In genomic region chr4:2579910-2580309, GRCh38 we compare ENCODE assay signal across 28 cellular contexts.
"Had no signal": no experiment of that assay in that cellular context is flagged by ENCODE, and none has a peak within 500 bp of the region (broad histone marks: within the 10 kb centered on the region; RNA-seq: fewer than 3 reads in every experiment).

No MANE protein-coding gene starts in this region.

- H3K9me3 ChIP-seq: colonic mucosa, esophagus muscularis mucosa, esophagus squamous epithelium, gastrocnemius medialis, gastroesophageal sphincter had no signal

- H3K27me3 Mint-ChIP-seq: dendritic cell treated with granulocyte-macrophage colony-stimulating factor and Interleukin-4, amounts not matched to agents 40 ng/mL and 50 ng/mL, for 4 days; effector memory CD8-positive, alpha-beta T cell had no signal

- H3K9me3 Mint-ChIP-seq: effector memory CD8-positive, alpha-beta T cell had no signal

- ATAC-seq: effector memory CD8-positive, alpha-beta T cell; esophagus mucosa; foreskin keratinocyte; gastrocnemius medialis; gastroesophageal sphincter; heart left ventricle; heart right ventricle had no signal

- H3K4me3 Mint-ChIP-seq: dendritic cell treated with granulocyte-macrophage colony-stimulating factor and Interleukin-4, amounts not matched to agents 40 ng/mL and 50 ng/mL, for 4 days; effector memory CD8-positive, alpha-beta T cell had no signal

- H3K27ac Mint-ChIP-seq: dendritic cell treated with granulocyte-macrophage colony-stimulating factor and Interleukin-4, amounts not matched to agents 40 ng/mL and 50 ng/mL, for 4 days; effector memory CD8-positive, alpha-beta T cell had no signal

- H3K4me1 ChIP-seq: colonic mucosa, foreskin keratinocyte had no signal

- H3K27me3 ChIP-seq: colonic mucosa, dorsolateral prefrontal cortex, esophagus muscularis mucosa, esophagus squamous epithelium, foreskin keratinocyte, gastrocnemius medialis, gastroesophageal sphincter, heart left ventricle, heart right ventricle had no signal

- H3K36me3 ChIP-seq: colonic mucosa, esophagus muscularis mucosa, gastrocnemius medialis, heart right ventricle had no signal

- DNase-seq: colonic mucosa; cortex of kidney; dermis blood vessel endothelial cell; dorsolateral prefrontal cortex; effector CD4-positive, alpha-beta T cell; effector CD8-positive, alpha-beta T cell; effector memory CD4-positive, alpha-beta T cell; effector memory CD8-positive, alpha-beta T cell; erythroblast; esophagus squamous epithelium; foreskin fibroblast; foreskin keratinocyte; foreskin melanocyte; gastrocnemius medialis; glutamatergic neuron; head of caudate nucleus; heart left ventricle; heart right ventricle had no signal

- H3K4me3 ChIP-seq: colonic mucosa, coronary artery, dorsolateral prefrontal cortex, esophagus muscularis mucosa, esophagus squamous epithelium, gastrocnemius medialis, gastroesophageal sphincter, heart left ventricle, heart right ventricle had no signal

- H3K27ac ChIP-seq: colonic mucosa, coronary artery, dorsolateral prefrontal cortex, epithelial cell of prostate, esophagus muscularis mucosa, esophagus squamous epithelium, foreskin keratinocyte, gastrocnemius medialis, gastroesophageal sphincter, heart left ventricle, heart right ventricle had no signal

- FAIRE-seq: colon, endometrium, endothelial cell of umbilical vein, frontal cortex had no signal
